ENCODE assay signal across 9 cellular contexts in the genomic region with DNA sequence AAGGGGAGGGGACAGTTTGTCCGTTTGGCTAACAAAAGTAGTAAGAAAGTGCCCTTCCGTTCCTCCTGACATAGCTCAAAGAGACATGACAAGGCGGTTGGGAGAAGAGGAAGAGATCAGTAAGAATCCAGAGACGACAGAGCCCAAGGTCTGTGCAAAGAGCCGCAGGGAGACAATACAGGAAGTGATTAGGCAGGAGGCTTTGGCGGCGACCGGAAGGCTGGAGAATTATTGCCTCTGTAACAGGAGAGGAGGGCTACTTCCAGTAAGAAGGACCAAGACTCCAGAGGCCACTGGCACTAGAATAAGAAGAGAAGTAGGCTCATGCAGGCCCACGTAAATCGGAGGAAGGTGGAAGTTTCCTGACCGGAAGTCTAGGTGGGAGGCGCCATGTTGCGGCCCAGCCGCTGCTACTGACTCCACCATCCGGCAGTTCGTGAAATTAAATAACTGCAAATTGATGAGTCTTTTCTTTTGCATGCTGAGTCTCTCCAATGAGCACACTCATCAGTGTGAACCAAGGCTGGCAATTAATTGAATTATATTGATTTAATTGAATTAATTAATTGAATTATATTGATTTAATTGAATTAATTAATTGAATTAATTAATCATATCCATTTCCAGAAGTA. TPM values are rescaled to one million over a fixed set of nuclear protein-coding genes. Genes with fewer than 3 reads are reported as not detected.
DNase-seq lines count a peak whose midpoint lies in the region; ATAC-seq and TF ChIP-seq lines count a peak whose summit lies in the region.
"Had no signal": no experiment of that assay in that cellular context is flagged by ENCODE, and none has a peak within 500 bp of the region (broad histone marks: within the 10 kb centered on the region; RNA-seq: fewer than 3 reads in every experiment).

No MANE protein-coding gene starts in this region.

- TF ChIP-seq CTCF in cardiac muscle cell (IDR thresholded peaks at IDR 0.05; ENCODE audit: low read depth, low read length) (no peak), OCI-LY7 (conservative IDR thresholded peaks at IDR 0.05; ENCODE audit: low read length) (no peak)

- no peaks in the 10 kb centered on the region for H3K27me3 ChIP-seq in cardiac muscle cell
- H3K27me3 ChIP-seq: Peyer's patch had no signal

- H3K36me3 Mint-ChIP-seq in activated CD4-positive, alpha-beta memory T cell treated with anti-CD3 and anti-CD28 coated beads, Interleukin-2, amount 10 ng/mL, durations not matched to agents 7 days and 5 days (ENCODE audit: low read depth) = peaks cover 3% of the 10 kb centered on the region
- peaks cover 0 to 7% of the 10 kb centered on the region in 2 donors for H3K36me3 Mint-ChIP-seq in stimulated activated naive B cell treated with anti-CD40 and anti-IgM and Interleukin-4, amounts not matched to agents 10 μg/mL and 1 μg/mL and 100 μg/mL, for 72 hours

- H3K4me3 ChIP-seq in cardiac muscle cell (no peak overlapping the region), OCI-LY7 (ENCODE audit: low read depth, low read length, poor library complexity, severe bottlenecking) (no peak overlapping the region)

- no peaks in the 10 kb centered on the region for H3K27me3 Mint-ChIP-seq in activated CD4-positive, alpha-beta memory T cell treated with anti-CD3 and anti-CD28 coated beads, Interleukin-2, amount 10 ng/mL, durations not matched to agents 7 days and 5 days
- H3K27me3 Mint-ChIP-seq in stimulated activated naive B cell treated with anti-CD40 and anti-IgM and Interleukin-4, amounts not matched to agents 10 μg/mL and 1 μg/mL and 100 μg/mL, for 72 hours = peaks cover 4 to 9% of the 10 kb centered on the region in 2 donors

- H3K9me3 ChIP-seq in cardiac muscle cell (ENCODE audit: low read depth) (no peaks in the 10 kb centered on the region), OCI-LY7 (ENCODE audit: low read length) (no peaks in the 10 kb centered on the region)
- H3K9me3 ChIP-seq: Peyer's patch had no signal

- DNase-seq in GM19240 (ENCODE audit: insufficient read length, low spot score) (peak; percentile 29), cardiac muscle cell (ENCODE audit: low read depth in 1 of 2, low spot score in 1 of 2) (no peak), OCI-LY7 (ENCODE audit: low spot score) (no peak), NCI-H1105 treated with DMSO at 0.1 percent for 48 hours (lab: John Stamatoyannopoulos, UW) (no peak), inferior parietal cortex (ENCODE audit: extremely low spot score) (no peak)
- peak; percentile 54 for DNase-seq in activated CD4-positive, alpha-beta memory T cell treated with anti-CD3 and anti-CD28 coated beads, Interleukin-2, amount 10 ng/mL, durations not matched to agents 7 days and 5 days
- peak; percentile 44 for DNase-seq in stimulated activated naive B cell treated with anti-CD40 and anti-IgM and Interleukin-4, amounts not matched to agents 10 μg/mL and 1 μg/mL and 100 μg/mL, for 72 hours

- H3K79me2 ChIP-seq in OCI-LY7 (ENCODE audit: insufficient read depth, low read depth, low read length) = no peaks in the 10 kb centered on the region

- POLR2A ChIA-PET in activated CD4-positive, alpha-beta memory T cell treated with anti-CD3 and anti-CD28 coated beads, Interleukin-2, amount 10 ng/mL, durations not matched to agents 7 days and 5 days (lab: Charles Lee) = no interaction called here
- POLR2A ChIA-PET in OCI-LY7 (lab: Charles Lee) = interaction anchor here (0.6 kb wide), 1 partner anchor 403 kb away, joined by 3 read pairs; no protein-coding TSS in a partner anchor

- H3K9me2 ChIP-seq in OCI-LY7 (ENCODE audit: insufficient read depth, low read length) = no peaks in the 10 kb centered on the region

- no peak overlapping the region for H3K4me2 ChIP-seq in OCI-LY7 (ENCODE audit: low read length)

- peak overlapping the region; percentile 60 for H3K27ac Mint-ChIP-seq in activated CD4-positive, alpha-beta memory T cell treated with anti-CD3 and anti-CD28 coated beads, Interleukin-2, amount 10 ng/mL, durations not matched to agents 7 days and 5 days
- H3K27ac Mint-ChIP-seq in stimulated activated naive B cell treated with anti-CD40 and anti-IgM and Interleukin-4, amounts not matched to agents 10 μg/mL and 1 μg/mL and 100 μg/mL, for 72 hours = peak overlapping the region; percentile 91

- H2AFZ ChIP-seq in OCI-LY7 (ENCODE audit: low read length) = no peak overlapping the region

- H3K4me1 ChIP-seq in cardiac muscle cell (ENCODE audit: low read depth) (peaks cover 23% of the 10 kb centered on the region), OCI-LY7 (ENCODE audit: insufficient read depth, low read length, poor library complexity, severe bottlenecking) (no peaks in the 10 kb centered on the region)

- intact Hi-C loops in OCI-LY7 (cut with micrococcal nuclease; ENCODE audit: unreplicated experiment) = no loop called here

- no peaks in the 10 kb centered on the region for H4K20me1 ChIP-seq in OCI-LY7 (ENCODE audit: insufficient read depth, low read length)

- no peaks in the 10 kb centered on the region for H3K9me3 Mint-ChIP-seq in activated CD4-positive, alpha-beta memory T cell treated with anti-CD3 and anti-CD28 coated beads, Interleukin-2, amount 10 ng/mL, durations not matched to agents 7 days and 5 days
- peaks cover 0 to 8% of the 10 kb centered on the region in 2 donors for H3K9me3 Mint-ChIP-seq in stimulated activated naive B cell treated with anti-CD40 and anti-IgM and Interleukin-4, amounts not matched to agents 10 μg/mL and 1 μg/mL and 100 μg/mL, for 72 hours

- H3K36me3 ChIP-seq in cardiac muscle cell (no peaks in the 10 kb centered on the region), OCI-LY7 (ENCODE audit: insufficient read depth, low read length) (no peaks in the 10 kb centered on the region)
- H3K36me3 ChIP-seq: Peyer's patch had no signal

- CTCF ChIA-PET in activated CD4-positive, alpha-beta memory T cell treated with anti-CD3 and anti-CD28 coated beads, Interleukin-2, amount 10 ng/mL, durations not matched to agents 7 days and 5 days (lab: Charles Lee) = interaction anchor here (1.0 to 2.5 kb wide), 4 partner anchors 13 to 118 kb away, joined by 3 to 10 read pairs (median 4); no protein-coding TSS in a partner anchor
- CTCF ChIA-PET in OCI-LY7 (lab: Charles Lee; ENCODE audit: unreplicated experiment) = no interaction called here

- BruUV-seq in OCI-LY7 (replicated peaks; lab: Mats Ljungman, UMichigan) = no TSS peak

- peaks cover 13% of the 10 kb centered on the region for H3K4me1 Mint-ChIP-seq in activated CD4-positive, alpha-beta memory T cell treated with anti-CD3 and anti-CD28 coated beads, Interleukin-2, amount 10 ng/mL, durations not matched to agents 7 days and 5 days
- peaks cover 8% of the 10 kb centered on the region in 2 donors for H3K4me1 Mint-ChIP-seq in stimulated activated naive B cell treated with anti-CD40 and anti-IgM and Interleukin-4, amounts not matched to agents 10 μg/mL and 1 μg/mL and 100 μg/mL, for 72 hours

- peak; percentile 86 for ATAC-seq in stimulated activated naive B cell treated with anti-CD40 and anti-IgM and Interleukin-4, amounts not matched to agents 10 μg/mL and 1 μg/mL and 100 μg/mL, for 72 hours (replicated peaks)
- ATAC-seq in GM18907 (IDR thresholded peaks at IDR 0.05; ENCODE audit: unreplicated experiment) = no peak

- H3K27ac ChIP-seq in cardiac muscle cell (peak overlapping the region; percentile 34), OCI-LY7 (ENCODE audit: low read depth, low read length, poor library complexity, severe bottlenecking) (no peak overlapping the region)

- H3K4me3 Mint-ChIP-seq in activated CD4-positive, alpha-beta memory T cell treated with anti-CD3 and anti-CD28 coated beads, Interleukin-2, amount 10 ng/mL, durations not matched to agents 7 days and 5 days = peak overlapping the region; percentile 44
- peak overlapping the region; percentile 78 to 85 for H3K4me3 Mint-ChIP-seq in stimulated activated naive B cell treated with anti-CD40 and anti-IgM and Interleukin-4, amounts not matched to agents 10 μg/mL and 1 μg/mL and 100 μg/mL, for 72 hours

RNA-seq across cellular contexts. Expression of gene RFX2, which starts 9.9 kb away (rescaled TPM):
- total RNA-seq in activated CD4-positive, alpha-beta memory T cell treated with anti-CD3 and anti-CD28 coated beads, Interleukin-2, amount 10 ng/mL, durations not matched to agents 7 days and 5 days = 10 to 100 TPM in 1 of 2 experiments, 1 to 10 TPM in 1; 9.0 to 10.4 TPM
- total RNA-seq in cardiac muscle cell (2.9 and 3.0 TPM in 2 replicates), OCI-LY7 (2022) (11.0 and 12.1 TPM in 2 replicates)
- polyA plus RNA-seq in cardiac muscle cell = 3.9 and 7.7 TPM in 2 replicates
- 11.8 and 13.7 TPM in 2 replicates for total RNA-seq in OCI-LY7 (2014; rRNA removed; shearing (Covaris generic))

RNA-seq across cellular contexts. Expression of gene ACSBG2, which starts 35.1 kb away (rescaled TPM):
- total RNA-seq in activated CD4-positive, alpha-beta memory T cell treated with anti-CD3 and anti-CD28 coated beads, Interleukin-2, amount 10 ng/mL, durations not matched to agents 7 days and 5 days = under 1 TPM in 1 of 2 experiments, not detected in 1; 0.33 TPM
- total RNA-seq in cardiac muscle cell = not detected in 2 replicates
- polyA plus RNA-seq in cardiac muscle cell = 0.21 TPM in 1 of 2 replicates, not detected in the other
- total RNA-seq in OCI-LY7 (2014; rRNA removed; shearing (Covaris generic)) = not detected in 2 replicates
- total RNA-seq in OCI-LY7 (2022) = not detected in 2 replicates

Comparison
In these comparisons a context has a peak if more than half of its experiments do, and no peak if none do; other contexts are left out.
1. DNase-seq: peak in GM19240 (single experiment), activated CD4-positive, alpha-beta memory T cell treated with anti-CD3 and anti-CD28 coated beads, Interleukin-2, amount 10 ng/mL, durations not matched to agents 7 days and 5 days (single experiment) and stimulated activated naive B cell treated with anti-CD40 and anti-IgM and Interleukin-4, amounts not matched to agents 10 μg/mL and 1 μg/mL and 100 μg/mL, for 72 hours (single experiment); none in cardiac muscle cell (0 of 2), OCI-LY7 (single experiment), NCI-H1105 treated with DMSO at 0.1 percent for 48 hours (single experiment) and inferior parietal cortex (single experiment).